In the genomic region with DNA sequence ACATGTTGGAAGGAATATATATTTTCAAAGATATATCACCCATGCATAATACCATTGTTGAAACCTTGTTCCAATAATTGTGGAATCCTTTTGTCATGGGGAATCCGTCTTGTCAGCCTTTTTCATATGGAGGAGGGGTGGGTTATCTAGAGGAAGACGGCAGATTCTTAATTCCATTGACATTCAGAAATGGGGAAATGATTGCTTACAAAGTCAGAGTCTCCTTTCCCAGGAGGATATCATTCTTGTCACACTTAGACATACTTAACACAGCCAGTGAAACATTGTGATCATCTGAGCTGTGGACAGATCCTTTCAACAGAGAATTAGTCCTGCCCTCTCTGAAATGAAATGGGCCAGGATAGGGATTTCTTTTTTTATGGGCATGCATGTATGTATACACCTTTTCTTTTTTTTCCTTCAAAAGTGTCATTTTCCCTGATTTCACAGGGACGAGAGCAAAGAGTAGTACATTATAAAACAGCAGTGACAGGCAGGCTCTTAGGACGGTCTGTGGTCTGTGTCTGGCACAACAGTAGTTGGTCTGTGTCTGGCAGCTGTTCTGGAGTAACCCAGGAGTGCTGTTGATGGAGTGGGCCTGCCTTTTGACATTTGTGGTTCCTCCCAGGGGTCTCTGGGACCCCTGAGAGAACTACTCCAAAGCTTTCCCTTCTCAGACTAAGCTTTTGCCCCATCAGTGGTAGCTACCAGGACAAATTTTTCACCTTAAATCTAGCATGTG, we compare ENCODE assay signal across 19 cellular contexts.
"Had no signal": no experiment of that assay in that cellular context is flagged by ENCODE, and none has a peak within 500 bp of the region (broad histone marks: within the 10 kb centered on the region; RNA-seq: fewer than 3 reads in every experiment).

No MANE protein-coding gene starts in this region.

- H3K4me1 ChIP-seq: sigmoid colon had no signal

- H3K9me3 Mint-ChIP-seq: immature natural killer cell, natural killer cell, neural progenitor cell had no signal

- H2AFZ ChIP-seq: neural progenitor cell had no signal

- H3K4me3 Mint-ChIP-seq: immature natural killer cell, natural killer cell, neural progenitor cell had no signal

- H3K4me3 ChIP-seq: dorsolateral prefrontal cortex, neural progenitor cell, ovary, sigmoid colon had no signal

- H3K27me3 Mint-ChIP-seq: progenitor cell of endocrine pancreas had no signal

- H3K27ac ChIP-seq: neural progenitor cell, ovary, sigmoid colon had no signal

- H3K27ac Mint-ChIP-seq: immature natural killer cell, natural killer cell, neural progenitor cell, progenitor cell of endocrine pancreas had no signal

- ATAC-seq: esophagus mucosa, natural killer cell had no signal

- H3K4me1 Mint-ChIP-seq: immature natural killer cell, natural killer cell had no signal

- FAIRE-seq: endometrium, keratinocyte, small intestine, urothelium cell line had no signal

- H3K36me3 ChIP-seq: ovary had no signal

- H3K4me2 ChIP-seq: neural progenitor cell had no signal

- DNase-seq: central memory CD4-positive, alpha-beta T cell; cortex of kidney; dorsolateral prefrontal cortex; effector CD8-positive, alpha-beta T cell; immature natural killer cell; natural killer cell; nucleus accumbens; ovary; sigmoid colon; small intestine; stimulated activated CD4-positive, alpha-beta T cell treated with anti-CD3 and anti-CD28 coated beads, Interleukin-2, amount 100 ng/mL, for 48 hours; stimulated activated naive CD4-positive, alpha-beta T cell treated with Interleukin-2 at 50 U/mL for 16 hours; trophoblast cell had no signal

- H3K9me3 ChIP-seq: ovary, sigmoid colon had no signal

- H3K9ac ChIP-seq: neural progenitor cell had no signal

- H3K27me3 ChIP-seq: dorsolateral prefrontal cortex, neural progenitor cell, ovary, sigmoid colon had no signal
